Comparison of ENCODE assay signal across 15 cellular contexts in the genomic region with DNA sequence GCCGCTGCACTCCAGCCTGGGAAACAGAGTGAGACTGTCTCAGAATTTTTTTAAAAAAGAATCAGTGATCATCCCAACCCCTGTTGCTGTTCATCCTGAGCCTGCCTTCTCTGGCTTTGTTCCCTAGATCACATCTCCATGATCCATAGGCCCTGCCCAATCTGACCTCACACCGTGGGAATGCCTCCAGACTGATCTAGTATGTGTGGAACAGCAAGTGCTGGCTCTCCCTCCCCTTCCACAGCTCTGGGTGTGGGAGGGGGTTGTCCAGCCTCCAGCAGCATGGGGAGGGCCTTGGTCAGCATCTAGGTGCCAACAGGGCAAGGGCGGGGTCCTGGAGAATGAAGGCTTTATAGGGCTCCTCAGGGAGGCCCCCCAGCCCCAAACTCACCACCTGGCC. TPM values are rescaled to one million over a fixed set of nuclear protein-coding genes. Genes with fewer than 3 reads are reported as not detected.
DNase-seq lines count a peak whose midpoint lies in the region; ATAC-seq lines count a peak whose summit lies in the region.
"Had no signal": no experiment of that assay in that cellular context is flagged by ENCODE, and none has a peak within 500 bp of the region (broad histone marks: within the 10 kb centered on the region; RNA-seq: fewer than 3 reads in every experiment).

A gene (plus strand): TSS at position 384 of the 400 bp plus-strand sequence. CDS start 35 bp downstream, outside the sequence.

- no peaks in the 10 kb centered on the region for H4K20me1 ChIP-seq in BLaER1 treated with 17β-estradiol and CSF1 and Interleukin-3, amounts not matched to agents 10 nM and 100 nM
- H4K20me1 ChIP-seq in GM23248 (ENCODE audit: insufficient read depth), result no peaks in the 10 kb centered on the region

- no peaks in the 10 kb centered on the region for H3K79me2 ChIP-seq in GM23248 (ENCODE audit: insufficient read depth)

- H3K9me3 ChIP-seq in BLaER1 treated with 17β-estradiol and CSF1 and Interleukin-3, amounts not matched to agents 10 nM and 100 nM (replicated peaks in 1 of 11), result no peaks in the 10 kb centered on the region; a peak in 1 of 22 replicates
- H3K9me3 ChIP-seq in GM23248 (ENCODE audit: low read depth), result no peaks in the 10 kb centered on the region
- H3K9me3 ChIP-seq: BE2C had no signal

- peak within 1 kb of the TSS in 9 of 11 experiments; percentile 21 to 75 (median 67); a peak in 18 of 22 replicates for H3K4me2 ChIP-seq in BLaER1 treated with 17β-estradiol and CSF1 and Interleukin-3, amounts not matched to agents 10 nM and 100 nM
- no peak within 1 kb of the TSS for H3K4me2 ChIP-seq in GM23248 (ENCODE audit: unreplicated experiment)

- H3K9ac ChIP-seq in BLaER1 treated with 17β-estradiol and CSF1 and Interleukin-3, amounts not matched to agents 10 nM and 100 nM, result 0 out of 22 replicates have a peak within 1 kb of the TSS, but pooled peaks of 1 of the 11 experiments have one; percentile 41
- no peak within 1 kb of the TSS for H3K9ac ChIP-seq in GM23248

- intact Hi-C loops in sciatic nerve (cut with DNase I), result no loop called here
- intact Hi-C loops in left cardiac atrium (cut with DNase I), result no loop called here

- in situ Hi-C loops in GM23248 (cut with MboI), result no loop called here

- H3K27me3 ChIP-seq in BLaER1 treated with 17β-estradiol and CSF1 and Interleukin-3, amounts not matched to agents 10 nM and 100 nM, result no peaks in the 10 kb centered on the region
- peaks cover 7% of the 10 kb centered on the region; the same call in 1 of the 2 replicates for H3K27me3 ChIP-seq in GM23248 (replicated peaks; ENCODE audit: insufficient read depth)

- H3K27ac ChIP-seq in BLaER1 treated with 17β-estradiol and CSF1 and Interleukin-3, amounts not matched to agents 10 nM and 100 nM, result no peak within 1 kb of the TSS
- no peak within 1 kb of the TSS for H3K27ac ChIP-seq in GM23248

- H3K36me3 ChIP-seq in BLaER1 treated with 17β-estradiol and CSF1 and Interleukin-3, amounts not matched to agents 10 nM and 100 nM, result no peaks in the 10 kb centered on the region
- H3K36me3 ChIP-seq in GM23248 (ENCODE audit: low read depth), result no peaks in the 10 kb centered on the region
- H3K36me3 ChIP-seq: BE2C had no signal

- no peak within 1 kb of the TSS for H3K4me3 ChIP-seq in BLaER1 treated with 17β-estradiol and CSF1 and Interleukin-3, amounts not matched to agents 10 nM and 100 nM
- H3K4me3 ChIP-seq in GM23248, result no peak within 1 kb of the TSS

- no peak within 1 kb of the TSS for H2AFZ ChIP-seq in GM23248

- peaks cover 21 to 40% (median 37%) of the 10 kb centered on the region in 10 experiments for H3K4me1 ChIP-seq in BLaER1 treated with 17β-estradiol and CSF1 and Interleukin-3, amounts not matched to agents 10 nM and 100 nM
- H3K4me1 ChIP-seq in GM23248 (ENCODE audit: insufficient read depth), result no peaks in the 10 kb centered on the region

- DNase-seq in NCI-H226 (peak; percentile 13), sciatic nerve (ENCODE audit: low spot score) (no peak), left cardiac atrium (no peak), GM23248 (no peak)
- no peak for DNase-seq in stimulated activated naive CD4-positive, alpha-beta T cell (lab: John Stamatoyannopoulos, UW)
- DNase-seq: ACHN; BE2C; Calu3; CD8-positive, alpha-beta T cell; DMS79 treated with DMSO at 0.1 percent for 48 hours; GF-D8; H9 had no signal

- no peaks in the 10 kb centered on the region for H3F3A ChIP-seq in GM23248 (ENCODE audit: insufficient read depth)

- ATAC-seq in sciatic nerve, result peak; percentile 63
- no peak for ATAC-seq in left cardiac atrium
- ATAC-seq: CD8-positive, alpha-beta T cell had no signal

- H3K9me2 ChIP-seq in GM23248 (ENCODE audit: insufficient read depth), result no peaks in the 10 kb centered on the region

- 38 to 41% methylated on average over 3 of the region's 3 CpGs for WGBS in GM23248 (ENCODE audit: low coverage in 1 of 2, low lambda C conversion rate in 2 of 2, missing lambda C conversion rate in 2 of 2), 2 experiments

RNA-seq across cellular contexts. Expression of the gene that starts here (rescaled TPM):
- total RNA-seq in sciatic nerve, result not detected
- not detected for total RNA-seq in left cardiac atrium
- not detected in 2 replicates for total RNA-seq in GM23248 (2014; rRNA removed; shearing (Covaris generic))
- polyA plus RNA-seq in GM23248 (2016; fragmentation: Nextera tagmentation; extraction: Ambion mirVana), result not detected in 2 replicates
- total RNA-seq: Calu3; CD8-positive, alpha-beta T cell; H1; H9; HT-29 had no signal

Comparison
In these comparisons a context has a peak if more than half of its experiments do, and no peak if none do; other contexts are left out.
1. Peak in ATAC-seq in sciatic nerve; RNA of the gene not detected or under 1 TPM.